Comparison of ENCODE assay signal across 15 cellular contexts in the genomic region with DNA sequence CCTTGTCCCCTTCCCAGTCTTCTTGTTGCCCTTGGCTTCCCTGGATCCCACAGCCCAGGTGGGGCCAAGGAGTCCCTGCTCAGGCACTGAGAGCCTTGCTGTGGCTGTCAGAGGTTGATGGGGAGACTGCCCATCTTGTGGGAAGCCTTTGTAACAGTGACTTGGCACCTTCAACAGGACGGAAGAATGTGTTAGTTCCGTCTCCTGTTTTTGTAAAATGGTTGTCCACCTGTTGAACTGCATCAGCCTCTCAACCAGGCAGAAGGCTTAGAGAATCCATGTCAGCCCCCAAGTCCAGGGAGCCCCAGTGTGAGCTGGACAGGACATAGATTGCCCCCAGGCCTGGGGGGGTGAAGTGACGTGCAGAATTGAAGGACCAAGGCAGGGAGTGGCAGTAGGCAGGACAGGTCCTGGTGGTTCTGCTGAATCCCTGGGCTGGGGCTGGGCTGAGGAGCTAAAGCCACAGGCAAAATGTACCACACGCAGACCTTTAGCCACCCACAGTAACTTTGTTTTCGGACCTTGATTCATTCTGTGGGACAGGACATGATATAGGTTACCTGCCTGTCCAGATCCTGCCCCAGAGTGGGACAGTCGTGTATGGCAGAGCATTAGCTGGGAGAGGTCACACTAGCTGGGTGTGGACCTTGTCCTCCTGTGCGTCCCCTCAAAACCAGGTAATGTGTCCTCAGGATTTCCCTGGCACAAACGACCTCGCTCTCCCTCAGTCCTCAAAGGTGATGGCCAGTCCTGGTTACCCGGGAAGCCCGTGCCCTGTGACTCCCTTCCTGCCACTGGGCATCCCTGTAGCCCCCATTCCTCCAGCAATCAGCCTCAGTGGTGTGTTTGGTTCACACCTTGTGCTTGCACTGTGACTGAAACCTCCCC. TPM values are rescaled to one million over a fixed set of nuclear protein-coding genes. Genes with fewer than 3 reads are reported as not detected.
A peak's percentile ranks its signal among the peaks of the same experiment; 100 is the strongest.
DNase-seq lines count a peak whose midpoint lies in the region; ATAC-seq and TF ChIP-seq lines count a peak whose summit lies in the region.
"Had no signal": no experiment of that assay in that cellular context is flagged by ENCODE, and none has a peak within 500 bp of the region (broad histone marks: within the 10 kb centered on the region; RNA-seq: fewer than 3 reads in every experiment).

No MANE protein-coding gene starts in this region.

- H3K36me3 Mint-ChIP-seq in central memory CD8-positive, alpha-beta T cell (ENCODE audit: insufficient read depth), result peaks cover 16% of the 10 kb centered on the region
- H3K36me3 Mint-ChIP-seq in natural killer cell, result no peaks in the 10 kb centered on the region
- H3K36me3 Mint-ChIP-seq: naive B cell had no signal

- TF ChIP-seq CTCF in natural killer cell (IDR thresholded peaks at IDR 0.05), result no peak

- peaks cover 68 to 93% (median 78%) of the 10 kb centered on the region in 10 experiments for H3K4me1 ChIP-seq in BLaER1 treated with 17β-estradiol and CSF1 and Interleukin-3, amounts not matched to agents 10 nM and 100 nM
- H3K4me1 ChIP-seq in NT2/D1 (ENCODE audit: insufficient read depth, insufficient read length) (peaks cover 24% of the 10 kb centered on the region), Karpas-422 (ENCODE audit: low read length) (peaks cover 10% of the 10 kb centered on the region)
- H3K4me1 ChIP-seq: breast epithelium had no signal

- DNase-seq in NT2/D1 (ENCODE audit: low read depth, low spot score), result no peak
- peak in 1 of 2 donors; percentile 31 for DNase-seq in central memory CD8-positive, alpha-beta T cell (ENCODE audit: low spot score in 2 of 2)
- DNase-seq in natural killer cell, result no peak
- DNase-seq in cerebellum (ENCODE audit: low spot score), result no peak
- no peak for DNase-seq in Karpas-422
- DNase-seq in NCI-H82 (lab: John Stamatoyannopoulos, UW), result no peak
- no peak for DNase-seq in NCI-H510A treated with DMSO at 0.1 percent for 48 hours (lab: John Stamatoyannopoulos, UW)
- DNase-seq: naive B cell; NCI-H2171 treated with DMSO at 0.1 percent for 48 hours; OCI-M1; stimulated activated CD8-positive, alpha-beta memory T cell treated with anti-CD3 and anti-CD28 coated beads, Interleukin-4, amount 100 ng/mL, for 48 hours; T1000 had no signal

- H3K4me3 ChIP-seq in BLaER1 treated with 17β-estradiol and CSF1 and Interleukin-3, amounts not matched to agents 10 nM and 100 nM, result no peak overlapping the region
- H3K4me3 ChIP-seq in NT2/D1 (ENCODE audit: insufficient read length, low read depth), result no peak overlapping the region
- no peak overlapping the region for H3K4me3 ChIP-seq in Karpas-422 (ENCODE audit: low read length)
- H3K4me3 ChIP-seq: breast epithelium had no signal

- intact Hi-C loops in natural killer cell (cut with micrococcal nuclease), result loop anchor here (5.0 kb wide), 1 partner anchor 35 kb away; no protein-coding TSS in a partner anchor

- H3K9ac ChIP-seq in BLaER1 treated with 17β-estradiol and CSF1 and Interleukin-3, amounts not matched to agents 10 nM and 100 nM, result peak overlapping the region in 4 of 11 experiments; percentile 7 to 39 (median 28); a peak in 6 of 22 replicates
- H3K9ac ChIP-seq in NT2/D1 (ENCODE audit: insufficient read length, low read depth), result peak overlapping the region; percentile 29
- no peak overlapping the region for H3K9ac ChIP-seq in Karpas-422 (ENCODE audit: low read length)

- no peaks in the 10 kb centered on the region for H3K27me3 Mint-ChIP-seq in central memory CD8-positive, alpha-beta T cell
- no peaks in the 10 kb centered on the region for H3K27me3 Mint-ChIP-seq in natural killer cell (ENCODE audit: low read depth in 2 of 2)
- H3K27me3 Mint-ChIP-seq: naive B cell had no signal

- peaks cover 90 to 100% (median 100%) of the 10 kb centered on the region in 11 experiments for H4K20me1 ChIP-seq in BLaER1 treated with 17β-estradiol and CSF1 and Interleukin-3, amounts not matched to agents 10 nM and 100 nM
- H4K20me1 ChIP-seq in Karpas-422 (ENCODE audit: insufficient read depth, low read depth, low read length), result peaks cover 46% of the 10 kb centered on the region

- no peaks in the 10 kb centered on the region for H3K9me3 ChIP-seq in BLaER1 treated with 17β-estradiol and CSF1 and Interleukin-3, amounts not matched to agents 10 nM and 100 nM (replicated peaks in 1 of 11)
- H3K9me3 ChIP-seq in NT2/D1 (ENCODE audit: insufficient read depth, low read length), result no peaks in the 10 kb centered on the region
- no peaks in the 10 kb centered on the region for H3K9me3 ChIP-seq in Karpas-422 (ENCODE audit: low read length)
- H3K9me3 ChIP-seq: breast epithelium had no signal

- H3K79me2 ChIP-seq in Karpas-422 (ENCODE audit: low read length), result peaks cover 97% of the 10 kb centered on the region

- no peaks in the 10 kb centered on the region for H3K27me3 ChIP-seq in BLaER1 treated with 17β-estradiol and CSF1 and Interleukin-3, amounts not matched to agents 10 nM and 100 nM
- H3K27me3 ChIP-seq in NT2/D1 (ENCODE audit: insufficient read depth, insufficient read length), result no peaks in the 10 kb centered on the region
- H3K27me3 ChIP-seq in Karpas-422 (ENCODE audit: low read length), result no peaks in the 10 kb centered on the region
- H3K27me3 ChIP-seq: breast epithelium had no signal

- no peaks in the 10 kb centered on the region for H3K9me2 ChIP-seq in Karpas-422 (replicated peaks; ENCODE audit: insufficient read depth, low read length)

- H3K36me3 ChIP-seq in BLaER1 treated with 17β-estradiol and CSF1 and Interleukin-3, amounts not matched to agents 10 nM and 100 nM, result peaks cover 23 to 56% (median 47%) of the 10 kb centered on the region in 11 experiments
- H3K36me3 ChIP-seq in NT2/D1 (ENCODE audit: insufficient read depth, insufficient read length, low read length) (peaks cover 27% of the 10 kb centered on the region), Karpas-422 (ENCODE audit: insufficient read depth, low read length) (0 out of 2 replicates have a peak, but pooled peaks cover 3% of the 10 kb centered on the region)
- H3K36me3 ChIP-seq: breast epithelium had no signal

- ATAC-seq in central memory CD8-positive, alpha-beta T cell (replicated peaks; ENCODE audit: extremely low read depth, poor library complexity, severe bottlenecking), result peak; percentile 44
- ATAC-seq in natural killer cell, result peak; percentile 46 to 65 (median 57)

- peak overlapping the region; percentile 10 to 69 (median 48); a peak in 21 of 22 replicates for H3K4me2 ChIP-seq in BLaER1 treated with 17β-estradiol and CSF1 and Interleukin-3, amounts not matched to agents 10 nM and 100 nM
- H3K4me2 ChIP-seq in Karpas-422 (ENCODE audit: low read depth, low read length, poor library complexity, severe bottlenecking), result no peak overlapping the region

- peak overlapping the region; percentile 97 for H3K27ac Mint-ChIP-seq in central memory CD8-positive, alpha-beta T cell (ENCODE audit: low read depth)
- peak overlapping the region; percentile 95 to 98 for H3K27ac Mint-ChIP-seq in natural killer cell

- no peaks in the 10 kb centered on the region for H3K9me3 Mint-ChIP-seq in central memory CD8-positive, alpha-beta T cell
- no peaks in the 10 kb centered on the region for H3K9me3 Mint-ChIP-seq in natural killer cell
- H3K9me3 Mint-ChIP-seq: naive B cell had no signal

- H3K27ac ChIP-seq in BLaER1 treated with 17β-estradiol and CSF1 and Interleukin-3, amounts not matched to agents 10 nM and 100 nM, result peak overlapping the region in 8 of 11 experiments; percentile 4 to 52 (median 22); a peak in 11 of 22 replicates
- H3K27ac ChIP-seq in Karpas-422 (ENCODE audit: low read length), result no peak overlapping the region
- H3K27ac ChIP-seq: C4-2B had no signal

- H3K4me1 Mint-ChIP-seq in central memory CD8-positive, alpha-beta T cell, result peaks cover 47% of the 10 kb centered on the region
- H3K4me1 Mint-ChIP-seq in natural killer cell, result peaks cover 60% of the 10 kb centered on the region in 2 donors

- no peak overlapping the region for H2AFZ ChIP-seq in Karpas-422 (ENCODE audit: low read length)

- H3K4me3 Mint-ChIP-seq in central memory CD8-positive, alpha-beta T cell, result peak overlapping the region; percentile 82
- H3K4me3 Mint-ChIP-seq in natural killer cell, result peak overlapping the region; percentile 97

RNA-seq across cellular contexts. Expression of a gene that starts 47.0 kb away (rescaled TPM):
- total RNA-seq in natural killer cell (100 to 1,000 TPM; 209 to 232 (median 230) TPM), cerebellum (18.8 TPM)
- total RNA-seq in Karpas-422 (2014; rRNA removed; shearing (Covaris generic); ENCODE audit: low replicate concordance), result 38.4 and 63.4 TPM in 2 replicates
